Comparison of ENCODE assay signal across 17 cellular contexts in the genomic region with DNA sequence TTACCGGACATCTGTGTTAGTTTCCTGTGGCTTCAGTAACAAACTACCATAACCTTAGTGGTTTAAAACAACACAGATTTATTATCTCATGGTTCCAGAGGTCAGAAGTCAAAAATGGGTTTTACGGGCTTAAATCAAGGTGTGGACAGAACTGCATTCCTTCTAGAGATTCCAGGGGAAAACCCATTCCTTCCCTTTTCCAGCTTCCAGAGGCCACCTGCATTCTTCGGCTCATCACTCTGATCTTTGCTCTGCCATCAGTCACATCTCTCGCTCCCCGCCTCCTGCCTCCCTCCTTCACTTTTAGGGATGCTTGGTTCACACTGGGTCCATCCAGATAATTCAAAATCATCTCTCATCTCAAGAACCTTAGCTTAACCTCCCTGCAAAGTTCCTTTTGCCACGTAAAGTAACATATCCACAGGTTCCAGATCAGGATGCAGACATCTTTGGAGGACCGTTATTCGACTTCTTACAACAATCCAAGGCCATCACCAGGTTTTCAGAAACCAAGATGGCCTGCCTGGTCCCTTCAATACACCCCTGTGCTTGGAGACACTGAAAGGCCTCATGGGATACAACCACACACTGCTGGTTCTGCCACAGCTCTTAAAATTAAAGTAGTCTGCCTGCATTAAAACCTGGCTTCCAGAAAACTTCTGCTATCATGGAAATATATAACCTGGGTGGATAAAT.
DNase-seq lines count a peak whose midpoint lies in the region; ATAC-seq and TF ChIP-seq lines count a peak whose summit lies in the region.
"Had no signal": no experiment of that assay in that cellular context is flagged by ENCODE, and none has a peak within 500 bp of the region (broad histone marks: within the 10 kb centered on the region; RNA-seq: fewer than 3 reads in every experiment).

No MANE protein-coding gene starts in this region.

- H3K27ac ChIP-seq in esophagus muscularis mucosa (replicated peaks in 1 of 4) (no peak overlapping the region), trophoblast cell (ENCODE audit: low read depth, low read length) (no peak overlapping the region)
- H3K27ac ChIP-seq: 22Rv1, GM23248 had no signal

- H4K8ac ChIP-seq in trophoblast cell (ENCODE audit: low read depth, low read length), result no peak overlapping the region

- no peaks in the 10 kb centered on the region for H3K79me1 ChIP-seq in trophoblast cell (ENCODE audit: low read length)

- no peak for DNase-seq in activated naive CD4-positive, alpha-beta T cell treated with anti-CD3 and anti-CD28 coated beads, Interleukin-2, amount 10 ng/mL, durations not matched to agents 7 days and 5 days
- no peak for DNase-seq in activated naive CD4-positive, alpha-beta T cell treated with anti-CD3 and anti-CD28 coated beads, Interleukin-2, amount 50 U/mL, for 72 hours (ENCODE audit: low spot score in 2 of 2)
- DNase-seq in esophagus muscularis mucosa (ENCODE audit: extremely low spot score) (peak; percentile 57), trophoblast cell (peak in 1 of 2 donors; percentile 48), superior temporal gyrus (ENCODE audit: extremely low spot score) (no peak), T-cell (no peak)
- DNase-seq: C1 segment of cervical spinal cord; CD4-positive, alpha-beta memory T cell; DMS 273 treated with DMSO at 0.1 percent for 48 hours; DMS79; EL; GDM1; GM23248; H9 had no signal

- H3K9me3 Mint-ChIP-seq in activated naive CD4-positive, alpha-beta T cell treated with anti-CD3 and anti-CD28 coated beads, Interleukin-2, amount 10 ng/mL, durations not matched to agents 7 days and 5 days, result no peaks in the 10 kb centered on the region
- no peaks in the 10 kb centered on the region for H3K9me3 Mint-ChIP-seq in activated naive CD4-positive, alpha-beta T cell treated with anti-CD3 and anti-CD28 coated beads, Interleukin-2, amount 50 U/mL, for 72 hours
- no peaks in the 10 kb centered on the region for H3K9me3 Mint-ChIP-seq in T-cell

- H3K27ac Mint-ChIP-seq in activated naive CD4-positive, alpha-beta T cell treated with anti-CD3 and anti-CD28 coated beads, Interleukin-2, amount 10 ng/mL, durations not matched to agents 7 days and 5 days, result peak overlapping the region; percentile 81
- H3K27ac Mint-ChIP-seq in activated naive CD4-positive, alpha-beta T cell treated with anti-CD3 and anti-CD28 coated beads, Interleukin-2, amount 50 U/mL, for 72 hours, result no peak overlapping the region
- no peak overlapping the region for H3K27ac Mint-ChIP-seq in T-cell
- H3K27ac Mint-ChIP-seq: CD4-positive, alpha-beta memory T cell; H9 had no signal

- no peak for ATAC-seq in activated naive CD4-positive, alpha-beta T cell treated with anti-CD3 and anti-CD28 coated beads, Interleukin-2, amount 50 U/mL, for 72 hours
- no peak for ATAC-seq in T-cell (replicated peaks in 1 of 4)
- ATAC-seq: GM12878, HCT116 had no signal

- no peak overlapping the region for H2BK12ac ChIP-seq in trophoblast cell (ENCODE audit: low read length)

- H2BK120ac ChIP-seq in trophoblast cell (ENCODE audit: insufficient read depth, low read length, poor library complexity), result no peak overlapping the region

- POLR2A ChIA-PET in T-cell (lab: Charles Lee), result no interaction called here

- H3K9ac ChIP-seq in trophoblast cell (ENCODE audit: low read length), result no peak overlapping the region
- H3K9ac ChIP-seq: GM23248 had no signal

- H3K23ac ChIP-seq in trophoblast cell (ENCODE audit: low read length), result no peak overlapping the region

- H3K18ac ChIP-seq in trophoblast cell (ENCODE audit: low read length), result no peak overlapping the region

- H4K12ac ChIP-seq in trophoblast cell (ENCODE audit: low read depth, low read length), result no peak overlapping the region

- H3K4me3 Mint-ChIP-seq in activated naive CD4-positive, alpha-beta T cell treated with anti-CD3 and anti-CD28 coated beads, Interleukin-2, amount 10 ng/mL, durations not matched to agents 7 days and 5 days, result no peak overlapping the region
- no peak overlapping the region for H3K4me3 Mint-ChIP-seq in T-cell
- H3K4me3 Mint-ChIP-seq: CD4-positive, alpha-beta memory T cell; H9 had no signal

- no peaks in the 10 kb centered on the region for H3K4me1 Mint-ChIP-seq in activated naive CD4-positive, alpha-beta T cell treated with anti-CD3 and anti-CD28 coated beads, Interleukin-2, amount 10 ng/mL, durations not matched to agents 7 days and 5 days
- H3K4me1 Mint-ChIP-seq in T-cell, result no peaks in the 10 kb centered on the region
- H3K4me1 Mint-ChIP-seq: CD4-positive, alpha-beta memory T cell had no signal

- TF ChIP-seq EP300 in esophagus muscularis mucosa (IDR thresholded peaks at IDR 0.05), result no peak

- H2AK5ac ChIP-seq in trophoblast cell (ENCODE audit: low read length), result no peak overlapping the region

- H3K4me3 ChIP-seq in esophagus muscularis mucosa (no peak overlapping the region), trophoblast cell (ENCODE audit: low read depth, low read length) (no peak overlapping the region)
- H3K4me3 ChIP-seq: GM12878, GM23248 had no signal

- no peak overlapping the region for H2BK5ac ChIP-seq in trophoblast cell (ENCODE audit: low read depth, low read length, poor library complexity)

- 80% methylated on average over 8 of the region's 8 CpGs for WGBS in esophagus muscularis mucosa
- WGBS in trophoblast cell (ENCODE audit: extremely low coverage, insufficient coverage, insufficient read length), result no CpG with 5 or more reads among the region's 8 CpGs

- no peak for TF ChIP-seq POLR2A in esophagus muscularis mucosa (IDR thresholded peaks at IDR 0.05; ENCODE audit: low read depth)

- H3K27me3 ChIP-seq in esophagus muscularis mucosa, result peaks cover 0 to 5% (median 0%) of the 10 kb centered on the region in 4 donors
- H3K27me3 ChIP-seq in trophoblast cell (ENCODE audit: insufficient read depth, low read length), result no peaks in the 10 kb centered on the region

- no peaks in the 10 kb centered on the region for H3K9me3 ChIP-seq in esophagus muscularis mucosa
- H3K9me3 ChIP-seq in trophoblast cell (ENCODE audit: insufficient read depth, low read depth, low read length), result no peaks in the 10 kb centered on the region

- intact Hi-C loops in esophagus muscularis mucosa (cut with DNase I), result no loop called here

- H3K36me3 ChIP-seq in esophagus muscularis mucosa (no peaks in the 10 kb centered on the region), trophoblast cell (ENCODE audit: control insufficient read depth in 1 of 2, insufficient read depth in 2 of 2, low read length in 2 of 2) (no peaks in the 10 kb centered on the region)

- CTCF ChIA-PET in activated naive CD4-positive, alpha-beta T cell treated with anti-CD3 and anti-CD28 coated beads, Interleukin-2, amount 10 ng/mL, durations not matched to agents 7 days and 5 days (lab: Charles Lee), result no interaction called here
- CTCF ChIA-PET in T-cell (lab: Charles Lee), result no interaction called here

- H3K36me3 Mint-ChIP-seq in activated naive CD4-positive, alpha-beta T cell treated with anti-CD3 and anti-CD28 coated beads, Interleukin-2, amount 10 ng/mL, durations not matched to agents 7 days and 5 days, result no peaks in the 10 kb centered on the region
- no peaks in the 10 kb centered on the region for H3K36me3 Mint-ChIP-seq in activated naive CD4-positive, alpha-beta T cell treated with anti-CD3 and anti-CD28 coated beads, Interleukin-2, amount 50 U/mL, for 72 hours
- H3K36me3 Mint-ChIP-seq in T-cell, result no peaks in the 10 kb centered on the region
- H3K36me3 Mint-ChIP-seq: CD4-positive, alpha-beta memory T cell had no signal

- no peak for TF ChIP-seq CTCF in esophagus muscularis mucosa (IDR thresholded peaks at IDR 0.05)

- no peak overlapping the region for H3K14ac ChIP-seq in trophoblast cell (ENCODE audit: low read length)

- no peak overlapping the region for H3K4ac ChIP-seq in trophoblast cell (ENCODE audit: low read depth, low read length)

- H3K4me1 ChIP-seq in esophagus muscularis mucosa, result no peaks in the 10 kb centered on the region
- peaks cover 7 to 11% of the 10 kb centered on the region in 2 experiments for H3K4me1 ChIP-seq in trophoblast cell (ENCODE audit: control insufficient read depth in 1 of 2, insufficient read depth in 2 of 2, low read length in 2 of 2)

- no peaks in the 10 kb centered on the region for H3K27me3 Mint-ChIP-seq in activated naive CD4-positive, alpha-beta T cell treated with anti-CD3 and anti-CD28 coated beads, Interleukin-2, amount 10 ng/mL, durations not matched to agents 7 days and 5 days
- no peaks in the 10 kb centered on the region for H3K27me3 Mint-ChIP-seq in T-cell

- H3K79me2 ChIP-seq in trophoblast cell (ENCODE audit: control insufficient read depth, insufficient read depth, low read length, poor library complexity), result no peaks in the 10 kb centered on the region

- H3K4me2 ChIP-seq in trophoblast cell (ENCODE audit: low read length), result no peak overlapping the region

- H4K91ac ChIP-seq in trophoblast cell (ENCODE audit: low read depth, low read length), result peak overlapping the region; percentile 31

- no peak overlapping the region for H2AFZ ChIP-seq in trophoblast cell (ENCODE audit: insufficient read depth, low read length, poor library complexity)
- H2AFZ ChIP-seq: GM23248 had no signal
